In the genomic region with DNA sequence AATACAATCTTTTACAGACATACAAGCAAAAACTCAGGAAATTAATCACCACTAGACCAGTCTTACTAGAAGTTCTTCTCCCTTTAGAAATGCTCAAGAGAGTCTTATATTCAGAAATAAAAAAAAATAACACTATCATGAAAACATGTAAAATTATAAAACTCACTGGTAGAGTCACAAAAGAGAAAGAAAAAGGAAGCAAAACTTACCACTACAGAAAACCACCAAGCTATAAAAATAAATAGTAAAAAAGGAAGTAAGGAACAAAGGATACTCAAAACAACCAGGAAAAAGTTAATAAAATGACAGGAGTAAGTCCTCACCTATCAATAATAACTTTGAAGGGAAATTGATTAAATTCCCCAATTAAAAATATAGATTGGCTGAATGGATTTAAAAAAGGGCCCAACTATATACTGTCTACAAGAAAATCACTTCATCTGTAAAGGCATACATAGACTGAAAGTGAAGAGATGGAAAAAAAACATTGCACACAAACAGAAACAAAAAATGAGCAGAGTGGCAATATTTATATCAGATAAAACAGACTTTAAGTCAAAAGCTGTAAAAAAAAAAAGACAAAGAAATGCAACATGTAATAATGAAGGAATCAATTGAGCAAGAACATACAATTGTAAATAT, we compare ENCODE assay signal across 26 cellular contexts.
DNase-seq lines count a peak whose midpoint lies in the region; ATAC-seq, FAIRE-seq and TF ChIP-seq lines count a peak whose summit lies in the region.
"Had no signal": no experiment of that assay in that cellular context is flagged by ENCODE, and none has a peak within 500 bp of the region (broad histone marks: within the 10 kb centered on the region; RNA-seq: fewer than 3 reads in every experiment).

No MANE protein-coding gene starts in this region.

- H3K4me3 ChIP-seq in BLaER1 (no peak overlapping the region), GM12878 (no peak overlapping the region), esophagus squamous epithelium (no peak overlapping the region), left lung (no peak overlapping the region)
- H3K4me3 ChIP-seq: A549 had no signal

- TF ChIP-seq CTCF in GM12878 (IDR thresholded peaks at IDR 0.05 in 2 of 3, conservative IDR thresholded peaks at IDR 0.05 in 1 of 3; ENCODE audit: control insufficient read depth in 2 of 3, extremely low read depth in 1 of 3, insufficient read depth in 1 of 3, low read depth in 3 of 3, low read length in 3 of 3) (no peak), esophagus squamous epithelium (IDR thresholded peaks at IDR 0.05) (no peak), left lung (IDR thresholded peaks at IDR 0.05) (no peak)

- no peak overlapping the region for H2AFZ ChIP-seq in GM12878 (ENCODE audit: control insufficient read depth, low read depth, low read length)

- TF ChIP-seq RAD21 in GM12878 (IDR thresholded peaks at IDR 0.05; ENCODE audit: insufficient read depth, low read depth, low read length): no peak

- H3K9ac ChIP-seq in BLaER1 (no peak overlapping the region), GM12878 (ENCODE audit: control insufficient read depth, insufficient read depth, low read length) (no peak overlapping the region)

- no peak for FAIRE-seq in GM12878 (lab: Jason Lieb, UNC)
- FAIRE-seq: A549, G401.6, GM18507, H1, HTR-8/SVneo, RCC 7860 had no signal

- RAD21 ChIA-PET in GM12878 (lab: Charles Lee; ENCODE audit: unreplicated experiment): no interaction called here

- no peaks in the 10 kb centered on the region for H3K79me2 ChIP-seq in GM12878 (ENCODE audit: control insufficient read depth, insufficient read depth, low read length)

- SMC1A ChIA-PET in GM12878 (lab: Charles Lee; ENCODE audit: uncharacterized antibody, unreplicated experiment): interaction anchor here (1.9 kb wide), 1 partner anchor 11 kb away, joined by 7 read pairs; no protein-coding TSS in a partner anchor

- H3K27ac ChIP-seq in BLaER1 (peak overlapping the region; percentile 32; the same call in 1 of the 2 replicates), GM12878 (ENCODE audit: control insufficient read depth, insufficient read depth) (no peak overlapping the region), esophagus squamous epithelium (no peak overlapping the region), left lung (no peak overlapping the region)
- H3K27ac ChIP-seq: A549 had no signal

- TF ChIP-seq EP300 in GM12878 (IDR thresholded peaks at IDR 0.05; ENCODE audit: borderline replicate concordance in 1 of 2, control insufficient read depth in 1 of 2, low read depth in 2 of 2, low read length in 2 of 2): no peak

- H4K20me1 ChIP-seq in BLaER1 (no peaks in the 10 kb centered on the region), GM12878 (ENCODE audit: control insufficient read depth, insufficient read depth) (no peaks in the 10 kb centered on the region)

- H3K4me1 ChIP-seq in BLaER1 (peaks cover 35% of the 10 kb centered on the region), GM12878 (ENCODE audit: control insufficient read depth, insufficient read depth, low read length) (no peaks in the 10 kb centered on the region), esophagus squamous epithelium (no peaks in the 10 kb centered on the region), left lung (no peaks in the 10 kb centered on the region)
- H3K4me1 ChIP-seq: A549 had no signal

- peak; percentile 44 for DNase-seq in KG1 (lab: John Stamatoyannopoulos, UW)
- DNase-seq in MV-4-11 (lab: John Stamatoyannopoulos, UW): peak; percentile 60
- no peak for DNase-seq in GM12878 (ENCODE audit: low read depth, low spot score)
- DNase-seq in esophagus squamous epithelium (lab: John Stamatoyannopoulos, UW): no peak
- DNase-seq in NCI-H510A treated with DMSO at 0.1 percent for 48 hours (lab: John Stamatoyannopoulos, UW): no peak
- DNase-seq in left lung: no peak
- no peak for DNase-seq in activated CD4-positive, CD25-positive, alpha-beta regulatory T cell treated with anti-CD3 and anti-CD28 coated beads, Interleukin-2, amount 50 U/mL, for 72 hours
- DNase-seq: BE2C; Calu3; CD8-positive, alpha-beta memory T cell; DMS153; IMR-90; NCI-H1105; NCI-H146; NCI-H2029; NCI-H2171 treated with DMSO at 0.1 percent for 48 hours; NCI-H526; OCI-M1 had no signal

- H3K9me3 ChIP-seq in BLaER1 (peaks cover 41% of the 10 kb centered on the region), GM12878 (replicated peaks; ENCODE audit: control insufficient read depth, insufficient read depth, low read length) (peaks cover 1% of the 10 kb centered on the region; the same call in 2 of the 3 replicates), esophagus squamous epithelium (no peaks in the 10 kb centered on the region), left lung (peaks cover 0 to 5% of the 10 kb centered on the region in 2 donors)
- H3K9me3 ChIP-seq: BE2C had no signal

- POLR2A ChIA-PET in GM12878 (lab: Charles Lee): no interaction called here

- in situ Hi-C loops in GM12878 (cut with MboI): no loop called here

- no peak for ATAC-seq in GM12878
- ATAC-seq in left lung: no peak
- ATAC-seq: A549, HCT116 had no signal

- peak overlapping the region; percentile 31; the same call in 1 of the 2 replicates for H3K4me2 ChIP-seq in BLaER1
- H3K4me2 ChIP-seq in GM12878 (ENCODE audit: control insufficient read depth, insufficient read depth): no peak overlapping the region
- H3K4me2 ChIP-seq: A549 had no signal

- H3K27me3 ChIP-seq in BLaER1 (no peaks in the 10 kb centered on the region), GM12878 (replicated peaks in 1 of 2; ENCODE audit: control insufficient read depth in 2 of 2, insufficient read depth in 2 of 2, low read length in 1 of 2) (no peaks in the 10 kb centered on the region), esophagus squamous epithelium (no peaks in the 10 kb centered on the region), left lung (no peaks in the 10 kb centered on the region)
- H3K27me3 ChIP-seq: BE2C had no signal

- CTCF ChIA-PET in GM12878 (lab: Yijun Ruan, JAX): no interaction called here

- H3K36me3 ChIP-seq in BLaER1 (no peaks in the 10 kb centered on the region), GM12878 (ENCODE audit: control insufficient read depth in 2 of 2, insufficient read depth in 2 of 2, low read length in 1 of 2) (no peaks in the 10 kb centered on the region), esophagus squamous epithelium (no peaks in the 10 kb centered on the region), left lung (no peaks in the 10 kb centered on the region)
- H3K36me3 ChIP-seq: BE2C had no signal

- TF ChIP-seq POLR2A in GM12878 (IDR thresholded peaks at IDR 0.05; ENCODE audit: low read depth, low read length) (no peak), esophagus squamous epithelium (IDR thresholded peaks at IDR 0.05) (no peak)

- intact Hi-C loops in GM12878 (cut with micrococcal nuclease; ENCODE audit: unreplicated experiment) (no loop called here), esophagus squamous epithelium (cut with DNase I) (no loop called here), left lung (cut with DNase I) (no loop called here)

- no TSS peak for BruUV-seq in GM12878 (replicated peaks; lab: Mats Ljungman, UMichigan)

TF ChIP-seq in GM12878, 131 proteins besides CTCF, POLR2A, EP300 and RAD21:
- TF ChIP-seq, protein P1, sequence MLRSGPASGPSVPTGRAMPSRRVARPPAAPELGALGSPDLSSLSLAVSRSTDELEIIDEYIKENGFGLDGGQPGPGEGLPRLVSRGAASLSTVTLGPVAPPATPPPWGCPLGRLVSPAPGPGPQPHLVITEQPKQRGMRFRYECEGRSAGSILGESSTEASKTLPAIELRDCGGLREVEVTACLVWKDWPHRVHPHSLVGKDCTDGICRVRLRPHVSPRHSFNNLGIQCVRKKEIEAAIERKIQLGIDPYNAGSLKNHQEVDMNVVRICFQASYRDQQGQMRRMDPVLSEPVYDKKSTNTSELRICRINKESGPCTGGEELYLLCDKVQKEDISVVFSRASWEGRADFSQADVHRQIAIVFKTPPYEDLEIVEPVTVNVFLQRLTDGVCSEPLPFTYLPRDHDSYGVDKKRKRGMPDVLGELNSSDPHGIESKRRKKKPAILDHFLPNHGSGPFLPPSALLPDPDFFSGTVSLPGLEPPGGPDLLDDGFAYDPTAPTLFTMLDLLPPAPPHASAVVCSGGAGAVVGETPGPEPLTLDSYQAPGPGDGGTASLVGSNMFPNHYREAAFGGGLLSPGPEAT (IDR thresholded peaks at IDR 0.05; ENCODE audit: low read depth): peak; percentile 49; the same call in 1 of the 2 replicates
- TF ChIP-seq CBX3 (IDR thresholded peaks at IDR 0.05; ENCODE audit: borderline replicate concordance, low read depth) (no peak), IKZF1 (conservative IDR thresholded peaks at IDR 0.05) (no peak), IKZF2 (IDR thresholded peaks at IDR 0.05) (peak in 1 of 2 experiments; percentile 19; a peak in 2 of 4 replicates), SIN3A (IDR thresholded peaks at IDR 0.05; ENCODE audit: low read depth, low read length) (no peak), SMAD5 (IDR thresholded peaks at IDR 0.05; ENCODE audit: low read depth) (no peak)
- TF ChIP-seq, protein P2, sequence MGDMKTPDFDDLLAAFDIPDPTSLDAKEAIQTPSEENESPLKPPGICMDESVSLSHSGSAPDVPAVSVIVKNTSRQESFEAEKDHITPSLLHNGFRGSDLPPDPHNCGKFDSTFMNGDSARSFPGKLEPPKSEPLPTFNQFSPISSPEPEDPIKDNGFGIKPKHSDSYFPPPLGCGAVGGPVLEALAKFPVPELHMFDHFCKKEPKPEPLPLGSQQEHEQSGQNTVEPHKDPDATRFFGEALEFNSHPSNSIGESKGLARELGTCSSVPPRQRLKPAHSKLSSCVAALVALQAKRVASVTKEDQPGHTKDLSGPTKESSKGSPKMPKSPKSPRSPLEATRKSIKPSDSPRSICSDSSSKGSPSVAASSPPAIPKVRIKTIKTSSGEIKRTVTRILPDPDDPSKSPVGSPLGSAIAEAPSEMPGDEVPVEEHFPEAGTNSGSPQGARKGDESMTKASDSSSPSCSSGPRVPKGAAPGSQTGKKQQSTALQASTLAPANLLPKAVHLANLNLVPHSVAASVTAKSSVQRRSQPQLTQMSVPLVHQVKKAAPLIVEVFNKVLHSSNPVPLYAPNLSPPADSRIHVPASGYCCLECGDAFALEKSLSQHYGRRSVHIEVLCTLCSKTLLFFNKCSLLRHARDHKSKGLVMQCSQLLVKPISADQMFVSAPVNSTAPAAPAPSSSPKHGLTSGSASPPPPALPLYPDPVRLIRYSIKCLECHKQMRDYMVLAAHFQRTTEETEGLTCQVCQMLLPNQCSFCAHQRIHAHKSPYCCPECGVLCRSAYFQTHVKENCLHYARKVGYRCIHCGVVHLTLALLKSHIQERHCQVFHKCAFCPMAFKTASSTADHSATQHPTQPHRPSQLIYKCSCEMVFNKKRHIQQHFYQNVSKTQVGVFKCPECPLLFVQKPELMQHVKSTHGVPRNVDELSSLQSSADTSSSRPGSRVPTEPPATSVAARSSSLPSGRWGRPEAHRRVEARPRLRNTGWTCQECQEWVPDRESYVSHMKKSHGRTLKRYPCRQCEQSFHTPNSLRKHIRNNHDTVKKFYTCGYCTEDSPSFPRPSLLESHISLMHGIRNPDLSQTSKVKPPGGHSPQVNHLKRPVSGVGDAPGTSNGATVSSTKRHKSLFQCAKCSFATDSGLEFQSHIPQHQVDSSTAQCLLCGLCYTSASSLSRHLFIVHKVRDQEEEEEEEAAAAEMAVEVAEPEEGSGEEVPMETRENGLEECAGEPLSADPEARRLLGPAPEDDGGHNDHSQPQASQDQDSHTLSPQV (IDR thresholded peaks at IDR 0.05): no peak

Comparison
In these comparisons a context has a peak if more than half of its experiments do, and no peak if none do; other contexts are left out.
1. DNase-seq: peak in KG1 (single experiment) and MV-4-11 (single experiment); none in GM12878 (single experiment), esophagus squamous epithelium (single experiment), NCI-H510A treated with DMSO at 0.1 percent for 48 hours (single experiment), left lung (0 of 2) and activated CD4-positive, CD25-positive, alpha-beta regulatory T cell treated with anti-CD3 and anti-CD28 coated beads, Interleukin-2, amount 50 U/mL, for 72 hours (single experiment).